ENCODE assay signal across 1 cellular context in genomic region chr3:132034486-132035464, GRCh38.
TF ChIP-seq lines count a peak whose summit lies in the region.

Gene CPNE4, minus strand, starts transcription at chr3:132035014.

TF ChIP-seq in H1, 55 proteins besides CTCF, POLR2A, EP300 and RAD21 (continued from another document):
- TF ChIP-seq MAX (IDR thresholded peaks at IDR 0.05) (no peak; the same call in 1 of the 2 replicates), MAFK (IDR thresholded peaks at IDR 0.05; ENCODE audit: low read depth, low read length) (no peak), NANOG (IDR thresholded peaks at IDR 0.05; ENCODE audit: insufficient read depth, low read depth, low read length, poor library complexity, severe bottlenecking) (peak; percentile 15), CHD2 (IDR thresholded peaks at IDR 0.05; ENCODE audit: low read length) (no peak), SIX5 (IDR thresholded peaks at IDR 0.05; ENCODE audit: low read depth, low read length) (no peak), RXRA (IDR thresholded peaks at IDR 0.05; ENCODE audit: insufficient read depth, low read depth, low read length) (no peak), ASH2L (IDR thresholded peaks at IDR 0.05; ENCODE audit: low read length) (peak; percentile 92), HDAC6 (IDR thresholded peaks at IDR 0.05; ENCODE audit: low read depth, low read length) (no peak), NRF1 (IDR thresholded peaks at IDR 0.05; ENCODE audit: low read depth, low read length) (no peak), SRF (IDR thresholded peaks at IDR 0.05; ENCODE audit: low read depth, low read length) (no peak; the same call in 1 of the 2 replicates), YY1 (IDR thresholded peaks at IDR 0.05; ENCODE audit: low read depth, low read length) (peak; percentile 65; the same call in 1 of the 2 replicates), USF2 (IDR thresholded peaks at IDR 0.05; ENCODE audit: low read length) (no peak), BCL11A (IDR thresholded peaks at IDR 0.05; ENCODE audit: low read depth in 2 of 2, low read length in 2 of 2) (no peak), JUND (IDR thresholded peaks at IDR 0.05; ENCODE audit: low read length) (no peak), BACH1 (IDR thresholded peaks at IDR 0.05; ENCODE audit: low read length) (no peak), SUZ12 (IDR thresholded peaks at IDR 0.05; ENCODE audit: low read length) (peak; percentile 19; the same call in 1 of the 2 replicates), E2F6 (IDR thresholded peaks at IDR 0.05) (no peak), TAF1 (IDR thresholded peaks at IDR 0.05; ENCODE audit: low read depth, low read length) (no peak), EGR1 (IDR thresholded peaks at IDR 0.05; ENCODE audit: borderline replicate concordance, low read depth, low read length) (0 out of 2 replicates have a peak, but pooled peaks have one; percentile 27), RNF2 (IDR thresholded peaks at IDR 0.05; ENCODE audit: borderline replicate concordance, low read depth, low read length, missing control alignments, poor library complexity, severe bottlenecking) (no peak), SAP30 (IDR thresholded peaks at IDR 0.05; ENCODE audit: insufficient read depth, insufficient replicate concordance, low read length) (peak; percentile 26), TAF7 (optimal IDR thresholded peaks at IDR 0.05; ENCODE audit: borderline replicate concordance, low read depth, low read length) (no peak), SIN3A (conservative IDR thresholded peaks at IDR 0.05 in 1 of 2, IDR thresholded peaks at IDR 0.05 in 1 of 2; ENCODE audit: low read depth in 1 of 2, low read length in 2 of 2) (peak; percentile 89 to 93), HDAC2 (IDR thresholded peaks at IDR 0.05; ENCODE audit: borderline replicate concordance in 1 of 2, low read depth in 2 of 2, low read length in 2 of 2) (no peak), CTBP2 (IDR thresholded peaks at IDR 0.05; ENCODE audit: borderline replicate concordance, insufficient read depth, insufficient read length, low read length) (peak; percentile 85), POU5F1 (IDR thresholded peaks at IDR 0.05; ENCODE audit: low read depth, low read length) (no peak), CBX8 (IDR thresholded peaks at IDR 0.05; ENCODE audit: borderline replicate concordance, low read depth, low read length) (no peak), JUN (IDR thresholded peaks at IDR 0.05; ENCODE audit: low read depth, low read length) (no peak), TCF12 (IDR thresholded peaks at IDR 0.05; ENCODE audit: low read depth, low read length) (no peak), CREB1 (IDR thresholded peaks at IDR 0.05) (peak; percentile 78), BRCA1 (IDR thresholded peaks at IDR 0.05; ENCODE audit: low read depth, low read length) (0 out of 2 replicates have a peak, but pooled peaks have one; percentile 17), GABPA (IDR thresholded peaks at IDR 0.05; ENCODE audit: borderline replicate concordance, insufficient read depth, low read length) (no peak), CEBPB (IDR thresholded peaks at IDR 0.05; ENCODE audit: low read depth, low read length) (no peak), GTF2F1 (IDR thresholded peaks at IDR 0.05; ENCODE audit: borderline replicate concordance, low read depth, low read length) (no peak), RBBP5 (IDR thresholded peaks at IDR 0.05; ENCODE audit: borderline replicate concordance, low read depth, low read length) (peak; percentile 56; the same call in 1 of the 2 replicates), KDM4A (IDR thresholded peaks at IDR 0.05; ENCODE audit: low read depth, low read length, severe bottlenecking) (peak; percentile 67), POLR2AphosphoS5 (IDR thresholded peaks at IDR 0.05; ENCODE audit: low read depth, low read length) (no peak), ATF3 (IDR thresholded peaks at IDR 0.05; ENCODE audit: insufficient read depth, low read depth, low read length) (no peak), PHF8 (conservative IDR thresholded peaks at IDR 0.05; ENCODE audit: low read depth, low read length) (no peak), KDM1A (IDR thresholded peaks at IDR 0.05; ENCODE audit: borderline replicate concordance, low read length) (0 out of 2 replicates have a peak, but pooled peaks have one; percentile 29), SP1 (IDR thresholded peaks at IDR 0.05; ENCODE audit: low read depth, low read length) (peak; percentile 45; the same call in 1 of the 2 replicates), EZH2 (IDR thresholded peaks at IDR 0.05; ENCODE audit: low read depth, low read length, severe bottlenecking) (no peak), SP4 (IDR thresholded peaks at IDR 0.05; ENCODE audit: low read length) (no peak), CHD7 (IDR thresholded peaks at IDR 0.05; ENCODE audit: insufficient replicate concordance, low read length) (no peak), CHD1 (IDR thresholded peaks at IDR 0.05; ENCODE audit: low read depth, low read length) (no peak)
